Comparison of ENCODE assay signal across 8 cellular contexts in the genomic region with DNA sequence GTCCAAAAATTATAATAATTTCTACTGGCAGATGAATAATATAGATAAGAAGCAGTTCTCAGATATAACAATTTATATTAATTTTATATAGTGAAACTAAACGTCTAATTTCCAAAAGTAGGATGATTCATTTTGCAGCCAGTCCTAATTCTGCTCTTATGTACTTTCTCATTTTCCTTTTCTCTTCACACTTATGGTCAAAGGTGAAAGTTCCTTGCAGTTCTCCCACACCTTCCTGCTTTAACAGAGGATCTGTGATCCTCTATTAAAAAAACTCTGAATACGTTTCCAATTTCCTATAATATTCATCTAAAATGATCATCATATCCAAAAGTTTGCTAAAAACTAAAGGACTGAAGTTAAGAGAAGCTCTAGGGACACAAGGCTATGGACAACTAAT.
"Had no signal": no experiment of that assay in that cellular context is flagged by ENCODE, and none has a peak within 500 bp of the region (broad histone marks: within the 10 kb centered on the region; RNA-seq: fewer than 3 reads in every experiment).

No MANE protein-coding gene starts in this region.

- FAIRE-seq: H1, H54, HTR-8/SVneo, K562 had no signal

- H3K4me3 ChIP-seq: GM23338, K562 had no signal

- H3K4me2 ChIP-seq: GM23338 had no signal

- DNase-seq: H9, HCEC 1CT, IMR-90 had no signal

- ATAC-seq: GM23338, K562 had no signal

- H2AFZ ChIP-seq: GM23338 had no signal
